Comparison of ENCODE assay signal across 18 cellular contexts in genomic region chr17:29005562-29005887, GRCh38. TPM values are rescaled to one million over a fixed set of nuclear protein-coding genes. Genes with fewer than 3 reads are reported as not detected.
DNase-seq lines count a peak whose midpoint lies in the region; ATAC-seq and TF ChIP-seq lines count a peak whose summit lies in the region.
"Had no signal": no experiment of that assay in that cellular context is flagged by ENCODE, and none has a peak within 500 bp of the region (broad histone marks: within the 10 kb centered on the region; RNA-seq: fewer than 3 reads in every experiment).

No MANE protein-coding gene starts in this region.

- H3K4ac ChIP-seq in mesendoderm (ENCODE audit: low read depth, low read length), result no peak overlapping the region

- H3K36me3 ChIP-seq in ectodermal cell (ENCODE audit: control insufficient read depth, insufficient read depth, low read length) (no peaks in the 10 kb centered on the region), mesendoderm (ENCODE audit: control insufficient read depth, insufficient read depth, low read length) (no peaks in the 10 kb centered on the region)
- H3K36me3 ChIP-seq: neutrophil, transverse colon had no signal

- peak overlapping the region; percentile 36 for H3K4me3 ChIP-seq in ectodermal cell (ENCODE audit: insufficient read depth, low read depth, low read length)
- H3K4me3 ChIP-seq in mesendoderm (ENCODE audit: low read length), result no peak overlapping the region
- H3K4me3 ChIP-seq: transverse colon had no signal

- no peak overlapping the region for H2AK5ac ChIP-seq in mesendoderm (ENCODE audit: low read length)

- H3K56ac ChIP-seq in mesendoderm (ENCODE audit: low read length), result no peak overlapping the region

- H3K27ac ChIP-seq in ectodermal cell (ENCODE audit: insufficient read depth, low read depth, low read length, poor library complexity, severe bottlenecking) (no peak overlapping the region), mesendoderm (ENCODE audit: low read depth, low read length) (no peak overlapping the region)
- H3K27ac ChIP-seq: neutrophil, transverse colon had no signal

- H3K4me3 Mint-ChIP-seq in natural killer cell, result peak overlapping the region; percentile 37
- no peak overlapping the region for H3K4me3 Mint-ChIP-seq in natural killer cell treated with Interleukin-12 subunit alpha and Interleukin-12 subunit beta and Interleukin-15 and Interleukin-18, amount 100 ng/mL, for 72 hours
- H3K4me3 Mint-ChIP-seq: activated naive CD8-positive, alpha-beta T cell treated with anti-CD3 and anti-CD28 coated beads, Interleukin-2, amount 10 ng/mL, durations not matched to agents 7 days and 5 days; stimulated activated memory B cell treated with anti-CD40 and anti-IgM and Interleukin-4, amounts not matched to agents 10 μg/mL and 1 μg/mL and 100 μg/mL, for 72 hours; T-helper 1 cell treated with Interleukin-12 subunit alpha and Interleukin-12 subunit beta and Interleukin-4 antibody, amounts not matched to agents 30 μg/mL and 1 μg/mL, for 36 hours had no signal

- H3K79me1 ChIP-seq in mesendoderm (ENCODE audit: low read length), result no peaks in the 10 kb centered on the region

- peaks cover 36% of the 10 kb centered on the region for H3K27me3 ChIP-seq in ectodermal cell (ENCODE audit: control insufficient read depth, insufficient read depth, low read length, poor library complexity, severe bottlenecking)
- H3K27me3 ChIP-seq in mesendoderm (ENCODE audit: insufficient read depth, low read length, poor library complexity), result peaks cover 10% of the 10 kb centered on the region

- no peak overlapping the region for H2BK15ac ChIP-seq in mesendoderm (replicated peaks; ENCODE audit: low read depth)

- WGBS in ectodermal cell, 2 experiments, result 1% methylated on average over 38 of the region's 38 CpGs
- WGBS in mesendoderm (ENCODE audit: extremely low coverage, insufficient coverage, low lambda C conversion rate), result no CpG with 5 or more reads among the region's 38 CpGs

- peak overlapping the region; percentile 33 for H3K4me2 ChIP-seq in mesendoderm (ENCODE audit: low read length)

- no peak overlapping the region for H3K27ac Mint-ChIP-seq in natural killer cell
- H3K27ac Mint-ChIP-seq in natural killer cell treated with Interleukin-12 subunit alpha and Interleukin-12 subunit beta and Interleukin-15 and Interleukin-18, amount 100 ng/mL, for 72 hours, result no peak overlapping the region
- H3K27ac Mint-ChIP-seq: activated naive CD8-positive, alpha-beta T cell treated with anti-CD3 and anti-CD28 coated beads, Interleukin-2, amount 10 ng/mL, durations not matched to agents 7 days and 5 days; stimulated activated memory B cell treated with anti-CD40 and anti-IgM and Interleukin-4, amounts not matched to agents 10 μg/mL and 1 μg/mL and 100 μg/mL, for 72 hours; T-helper 1 cell treated with Interleukin-12 subunit alpha and Interleukin-12 subunit beta and Interleukin-4 antibody, amounts not matched to agents 30 μg/mL and 1 μg/mL, for 36 hours had no signal

- H2BK5ac ChIP-seq in mesendoderm (ENCODE audit: low read length), result no peak overlapping the region

- H3K4me1 ChIP-seq in ectodermal cell (ENCODE audit: control insufficient read depth, insufficient read depth, low read length), result peaks cover 45% of the 10 kb centered on the region
- peaks cover 12% of the 10 kb centered on the region for H3K4me1 ChIP-seq in mesendoderm (ENCODE audit: control insufficient read depth, low read depth, low read length)

- H3K79me2 ChIP-seq in mesendoderm (ENCODE audit: control insufficient read depth, insufficient read depth, low read length), result no peaks in the 10 kb centered on the region

- H3K9me3 ChIP-seq in ectodermal cell (ENCODE audit: control insufficient read depth, low read length), result no peaks in the 10 kb centered on the region
- H3K9me3 ChIP-seq: neutrophil, transverse colon had no signal

- no peak for TF ChIP-seq CTCF in natural killer cell (IDR thresholded peaks at IDR 0.05)

- no peak overlapping the region for H3K18ac ChIP-seq in mesendoderm (ENCODE audit: low read length)

- intact Hi-C loops in natural killer cell (cut with micrococcal nuclease), result no loop called here
- intact Hi-C loops in sciatic nerve (cut with DNase I), result no loop called here

- DNase-seq in natural killer cell (no peak), mesendoderm (no peak), SIG-M5 (lab: John Stamatoyannopoulos, UW) (no peak), CD1c-positive myeloid dendritic cell (ENCODE audit: extremely low spot score) (no peak), sciatic nerve (ENCODE audit: low spot score) (no peak)
- no peak for DNase-seq in natural killer cell treated with Interleukin-12 subunit alpha and Interleukin-12 subunit beta and Interleukin-15 and Interleukin-18, amount 100 ng/mL, for 72 hours (ENCODE audit: low spot score)
- DNase-seq in activated CD4-positive, CD25-positive, alpha-beta regulatory T cell (lab: John Stamatoyannopoulos, UW), result no peak

- no peak overlapping the region for H4K8ac ChIP-seq in mesendoderm (ENCODE audit: low read depth, low read length)

- no peaks in the 10 kb centered on the region for H3K9me3 Mint-ChIP-seq in natural killer cell
- no peaks in the 10 kb centered on the region for H3K9me3 Mint-ChIP-seq in natural killer cell treated with Interleukin-12 subunit alpha and Interleukin-12 subunit beta and Interleukin-15 and Interleukin-18, amount 100 ng/mL, for 72 hours
- H3K9me3 Mint-ChIP-seq: activated naive CD8-positive, alpha-beta T cell treated with anti-CD3 and anti-CD28 coated beads, Interleukin-2, amount 10 ng/mL, durations not matched to agents 7 days and 5 days; stimulated activated memory B cell treated with anti-CD40 and anti-IgM and Interleukin-4, amounts not matched to agents 10 μg/mL and 1 μg/mL and 100 μg/mL, for 72 hours; T-helper 1 cell treated with Interleukin-12 subunit alpha and Interleukin-12 subunit beta and Interleukin-4 antibody, amounts not matched to agents 30 μg/mL and 1 μg/mL, for 36 hours had no signal

- H4K5ac ChIP-seq in mesendoderm (ENCODE audit: low read length), result no peak overlapping the region

- peaks cover 0 to 7% of the 10 kb centered on the region in 2 donors for H3K4me1 Mint-ChIP-seq in natural killer cell
- no peaks in the 10 kb centered on the region for H3K4me1 Mint-ChIP-seq in natural killer cell treated with Interleukin-12 subunit alpha and Interleukin-12 subunit beta and Interleukin-15 and Interleukin-18, amount 100 ng/mL, for 72 hours (ENCODE audit: low read depth in 2 of 2)
- H3K4me1 Mint-ChIP-seq: stimulated activated memory B cell treated with anti-CD40 and anti-IgM and Interleukin-4, amounts not matched to agents 10 μg/mL and 1 μg/mL and 100 μg/mL, for 72 hours had no signal

- H3K23ac ChIP-seq in mesendoderm (ENCODE audit: low read length), result peak overlapping the region; percentile 70

- no peak overlapping the region for H3K9ac ChIP-seq in mesendoderm (ENCODE audit: low read length)

- H2BK120ac ChIP-seq in mesendoderm (ENCODE audit: low read depth, low read length), result no peak overlapping the region

- H3K27me3 Mint-ChIP-seq in natural killer cell (ENCODE audit: low read depth in 2 of 2), result peaks cover 46 to 49% of the 10 kb centered on the region in 2 donors
- peaks cover 37 to 39% of the 10 kb centered on the region in 2 donors for H3K27me3 Mint-ChIP-seq in natural killer cell treated with Interleukin-12 subunit alpha and Interleukin-12 subunit beta and Interleukin-15 and Interleukin-18, amount 100 ng/mL, for 72 hours

- no peaks in the 10 kb centered on the region for H3K36me3 Mint-ChIP-seq in natural killer cell
- no peaks in the 10 kb centered on the region for H3K36me3 Mint-ChIP-seq in natural killer cell treated with Interleukin-12 subunit alpha and Interleukin-12 subunit beta and Interleukin-15 and Interleukin-18, amount 100 ng/mL, for 72 hours
- H3K36me3 Mint-ChIP-seq: activated naive CD8-positive, alpha-beta T cell treated with anti-CD3 and anti-CD28 coated beads, Interleukin-2, amount 10 ng/mL, durations not matched to agents 7 days and 5 days; stimulated activated memory B cell treated with anti-CD40 and anti-IgM and Interleukin-4, amounts not matched to agents 10 μg/mL and 1 μg/mL and 100 μg/mL, for 72 hours had no signal

- ATAC-seq in natural killer cell (peak in 1 of 3 donors; percentile 11), sciatic nerve (no peak)
- ATAC-seq in natural killer cell treated with Interleukin-12 subunit alpha and Interleukin-12 subunit beta and Interleukin-15 and Interleukin-18, amount 100 ng/mL, for 72 hours, result no peak

RNA-seq across cellular contexts. Expression of gene SEZ6, which starts 0.3 kb away (rescaled TPM):
- 1 to 10 TPM in 1 of 3 donors, under 1 TPM in 2; 0.33 to 1.4 (median 0.97) TPM for total RNA-seq in natural killer cell
- not detected for total RNA-seq in natural killer cell treated with Interleukin-12 subunit alpha and Interleukin-12 subunit beta and Interleukin-15 and Interleukin-18, amount 100 ng/mL, for 72 hours
- polyA plus RNA-seq in ectodermal cell (2013, experiment 1 of 4), result 47.8 TPM
- 37.3 TPM for polyA plus RNA-seq in ectodermal cell (2013, experiment 2 of 4)
- polyA plus RNA-seq in ectodermal cell (2013, experiment 3 of 4), result 28.5 TPM
- polyA plus RNA-seq in ectodermal cell (2013, experiment 4 of 4), result 26.5 TPM
- polyA plus RNA-seq in mesendoderm (2013, experiment 1 of 2), result 0.31 TPM
- polyA plus RNA-seq in mesendoderm (2013, experiment 2 of 2), result 0.36 TPM
- not detected for total RNA-seq in sciatic nerve
- total RNA-seq: activated naive CD8-positive, alpha-beta T cell treated with anti-CD3 and anti-CD28 coated beads, Interleukin-2, amount 10 ng/mL, durations not matched to agents 7 days and 5 days; dermis microvascular lymphatic vessel endothelial cell; esophagus mucosa; H4; kidney epithelial cell; Right ventricle myocardium inferior had no signal

RNA-seq across cellular contexts. Expression of gene PIPOX, which starts 37.4 kb away (rescaled TPM):
- total RNA-seq in natural killer cell, result 1 to 10 TPM; 3.0 to 5.8 (median 3.4) TPM
- 1 to 10 TPM; 3.2 to 5.0 TPM for total RNA-seq in natural killer cell treated with Interleukin-12 subunit alpha and Interleukin-12 subunit beta and Interleukin-15 and Interleukin-18, amount 100 ng/mL, for 72 hours
- polyA plus RNA-seq in ectodermal cell (2013, experiment 1 of 4), result 19.8 TPM
- 13.8 TPM for polyA plus RNA-seq in ectodermal cell (2013, experiment 2 of 4)
- 8.9 TPM for polyA plus RNA-seq in ectodermal cell (2013, experiment 3 of 4)
- 10.7 TPM for polyA plus RNA-seq in ectodermal cell (2013, experiment 4 of 4)
- 10.3 TPM for polyA plus RNA-seq in mesendoderm (2013, experiment 1 of 2)
- 10.9 TPM for polyA plus RNA-seq in mesendoderm (2013, experiment 2 of 2)
- total RNA-seq in sciatic nerve, result 1.5 TPM

RNA-seq across cellular contexts. Expression of gene PHF12, which starts 54.2 kb away (rescaled TPM):
- total RNA-seq in natural killer cell (100 to 1,000 TPM; 163 to 177 (median 171) TPM), sciatic nerve (42.8 TPM)
- 10 to 100 TPM; 68.0 to 72.2 TPM for total RNA-seq in natural killer cell treated with Interleukin-12 subunit alpha and Interleukin-12 subunit beta and Interleukin-15 and Interleukin-18, amount 100 ng/mL, for 72 hours
- 48.0 TPM for polyA plus RNA-seq in ectodermal cell (2013, experiment 1 of 4)
- 58.4 TPM for polyA plus RNA-seq in ectodermal cell (2013, experiment 2 of 4)
- polyA plus RNA-seq in ectodermal cell (2013, experiment 3 of 4), result 43.1 TPM
- polyA plus RNA-seq in ectodermal cell (2013, experiment 4 of 4), result 45.3 TPM
- 24.4 TPM for polyA plus RNA-seq in mesendoderm (2013, experiment 1 of 2)
- polyA plus RNA-seq in mesendoderm (2013, experiment 2 of 2), result 25.2 TPM
